In the genomic region with DNA sequence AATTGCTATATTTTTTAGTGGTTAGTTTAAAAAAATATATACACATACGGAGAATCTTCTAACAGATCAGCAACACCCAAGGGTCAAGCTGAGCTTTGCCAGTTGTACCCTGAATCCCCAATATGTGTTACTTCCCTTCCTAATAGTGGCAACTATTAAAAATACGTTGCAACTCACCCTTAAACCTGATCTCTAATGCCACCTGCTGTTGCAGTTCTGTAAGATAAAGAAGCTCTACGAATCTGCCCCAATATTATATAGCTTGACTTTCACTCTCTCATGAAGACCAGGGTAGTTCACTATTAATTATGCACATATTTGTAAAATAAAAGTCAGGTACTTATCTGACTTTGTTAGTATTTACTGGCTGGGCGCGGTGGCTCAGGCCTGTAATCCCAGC, we compare ENCODE assay signal across 8 cellular contexts. TPM values are rescaled to one million over a fixed set of nuclear protein-coding genes. Genes with fewer than 3 reads are reported as not detected.
DNase-seq lines count a peak whose midpoint lies in the region; ATAC-seq and TF ChIP-seq lines count a peak whose summit lies in the region.

No MANE protein-coding gene starts in this region.

- TF ChIP-seq CTCF in natural killer cell (IDR thresholded peaks at IDR 0.05), result no peak
- TF ChIP-seq CTCF in fibroblast of mammary gland (conservative IDR thresholded peaks at IDR 0.05; ENCODE audit: control insufficient read depth, insufficient read depth, low read depth, low read length), result peak; percentile 50

- no peak overlapping the region for H3K4me3 ChIP-seq in fibroblast of mammary gland (ENCODE audit: control insufficient read depth, low read depth, low read length)

- H3K36me3 Mint-ChIP-seq in natural killer cell, result no peaks in the 10 kb centered on the region
- no peaks in the 10 kb centered on the region for H3K36me3 Mint-ChIP-seq in natural killer cell treated with Interleukin-12 subunit alpha and Interleukin-12 subunit beta and Interleukin-15 and Interleukin-18, amount 100 ng/mL, for 72 hours

- peak in 2 of 3 donors; percentile 40 to 63 for ATAC-seq in natural killer cell
- no peak for ATAC-seq in natural killer cell treated with Interleukin-12 subunit alpha and Interleukin-12 subunit beta and Interleukin-15 and Interleukin-18, amount 100 ng/mL, for 72 hours
- ATAC-seq in sciatic nerve, result peak; percentile 60
- ATAC-seq in GM18861 (IDR thresholded peaks at IDR 0.05; ENCODE audit: unreplicated experiment), result no peak
- ATAC-seq in GM21526 (IDR thresholded peaks at IDR 0.05; ENCODE audit: low FRiP score, unreplicated experiment), result no peak

- H3K4me1 Mint-ChIP-seq in natural killer cell, result peaks cover 29% of the 10 kb centered on the region in 2 donors
- H3K4me1 Mint-ChIP-seq in natural killer cell treated with Interleukin-12 subunit alpha and Interleukin-12 subunit beta and Interleukin-15 and Interleukin-18, amount 100 ng/mL, for 72 hours (ENCODE audit: low read depth in 2 of 2), result peaks cover 26 to 28% of the 10 kb centered on the region in 2 donors

- H3K9me3 Mint-ChIP-seq in natural killer cell, result no peaks in the 10 kb centered on the region
- no peaks in the 10 kb centered on the region for H3K9me3 Mint-ChIP-seq in natural killer cell treated with Interleukin-12 subunit alpha and Interleukin-12 subunit beta and Interleukin-15 and Interleukin-18, amount 100 ng/mL, for 72 hours

- H3K4me3 Mint-ChIP-seq in natural killer cell, result no peak overlapping the region
- H3K4me3 Mint-ChIP-seq in natural killer cell treated with Interleukin-12 subunit alpha and Interleukin-12 subunit beta and Interleukin-15 and Interleukin-18, amount 100 ng/mL, for 72 hours, result no peak overlapping the region

- intact Hi-C loops in natural killer cell (cut with micrococcal nuclease) (loop anchor here (10.0 kb wide), 1 partner anchor 249 kb away; the partner anchor contains the start of gene ENTREP3), sciatic nerve (cut with DNase I) (no loop called here)

- H3K27me3 Mint-ChIP-seq in natural killer cell (ENCODE audit: low read depth in 2 of 2), result no peaks in the 10 kb centered on the region
- no peaks in the 10 kb centered on the region for H3K27me3 Mint-ChIP-seq in natural killer cell treated with Interleukin-12 subunit alpha and Interleukin-12 subunit beta and Interleukin-15 and Interleukin-18, amount 100 ng/mL, for 72 hours

- DNase-seq in natural killer cell (no peak), OCI-M1 (lab: John Stamatoyannopoulos, UW) (peak; percentile 31), fibroblast of mammary gland (ENCODE audit: low read depth) (peak; percentile 56), sciatic nerve (ENCODE audit: low spot score) (no peak), DMS114 treated with DMSO at 0.1 percent for 48 hours (lab: John Stamatoyannopoulos, UW; ENCODE audit: unreplicated experiment) (no peak)
- no peak for DNase-seq in natural killer cell treated with Interleukin-12 subunit alpha and Interleukin-12 subunit beta and Interleukin-15 and Interleukin-18, amount 100 ng/mL, for 72 hours (ENCODE audit: low spot score)

- H3K27ac Mint-ChIP-seq in natural killer cell, result peak overlapping the region in 1 of 2 donors; percentile 13
- H3K27ac Mint-ChIP-seq in natural killer cell treated with Interleukin-12 subunit alpha and Interleukin-12 subunit beta and Interleukin-15 and Interleukin-18, amount 100 ng/mL, for 72 hours, result peak overlapping the region in 1 of 2 donors; percentile 37

RNA-seq across cellular contexts. Expression of gene ASH1L, which starts 58.4 kb away (rescaled TPM):
- total RNA-seq in natural killer cell (10 to 100 TPM; 82.2 to 99.5 (median 91.9) TPM), sciatic nerve (129 TPM)
- total RNA-seq in natural killer cell treated with Interleukin-12 subunit alpha and Interleukin-12 subunit beta and Interleukin-15 and Interleukin-18, amount 100 ng/mL, for 72 hours, result 10 to 100 TPM; 54.3 to 85.5 TPM

Comparison
In these comparisons a context has a peak if more than half of its experiments do, and no peak if none do; other contexts are left out.
1. ATAC-seq: peak in natural killer cell (2 of 3) and sciatic nerve (single experiment); none in natural killer cell treated with Interleukin-12 subunit alpha and Interleukin-12 subunit beta and Interleukin-15 and Interleukin-18, amount 100 ng/mL, for 72 hours (0 of 2), GM18861 (single experiment) and GM21526 (single experiment).
2. DNase-seq: peak in OCI-M1 (single experiment) and fibroblast of mammary gland (single experiment); none in natural killer cell (single experiment), natural killer cell treated with Interleukin-12 subunit alpha and Interleukin-12 subunit beta and Interleukin-15 and Interleukin-18, amount 100 ng/mL, for 72 hours (single experiment), sciatic nerve (single experiment) and DMS114 treated with DMSO at 0.1 percent for 48 hours (single experiment).